Comparison of ENCODE assay signal across 8 cellular contexts in the genomic region with DNA sequence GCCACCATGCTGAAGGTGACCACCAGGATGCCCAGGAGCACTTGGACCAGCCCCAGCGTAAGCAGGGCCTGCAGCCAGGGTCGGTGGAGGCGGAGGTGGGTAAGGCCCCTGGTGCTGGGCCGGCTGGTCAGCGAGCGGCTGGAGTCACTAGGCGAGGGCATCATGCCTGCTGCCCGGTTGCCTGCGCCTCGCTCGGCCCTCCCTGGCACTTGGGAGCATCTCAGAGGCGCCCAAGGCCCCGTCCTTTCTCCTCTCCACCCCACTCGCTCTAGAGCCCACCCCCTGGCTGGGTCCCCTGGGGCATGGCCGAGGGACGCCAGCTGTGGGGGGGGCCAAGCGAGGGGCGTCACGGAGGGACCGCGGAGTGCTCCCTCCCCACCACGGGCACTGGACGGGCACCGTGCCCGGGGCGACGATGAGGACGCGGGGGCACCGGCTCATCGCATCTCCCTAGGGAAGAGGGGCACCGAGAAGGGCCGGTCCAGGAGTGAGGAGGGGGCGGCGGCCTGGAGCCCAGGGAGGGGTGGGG. TPM values are rescaled to one million over a fixed set of nuclear protein-coding genes. Genes with fewer than 3 reads are reported as not detected.
DNase-seq lines count a peak whose midpoint lies in the region; ATAC-seq and TF ChIP-seq lines count a peak whose summit lies in the region.

No MANE protein-coding gene starts in this region.

- H3K27me3 ChIP-seq in DOHH2 (ENCODE audit: control insufficient read depth, low read length) (no peaks in the 10 kb centered on the region), dorsolateral prefrontal cortex (no peaks in the 10 kb centered on the region), mucosa of stomach (ENCODE audit: control insufficient read depth, insufficient read depth, low read length) (no peaks in the 10 kb centered on the region)

- TF ChIP-seq CTCF in DOHH2 (IDR thresholded peaks at IDR 0.05; ENCODE audit: low read depth, low read length, poor library complexity, severe bottlenecking) (no peak), NB4 (IDR thresholded peaks at IDR 0.05; ENCODE audit: low read depth, low read length) (no peak), dorsolateral prefrontal cortex (IDR thresholded peaks at IDR 0.05 in 54 of 56, conservative IDR thresholded peaks at IDR 0.05 in 2 of 56; ENCODE audit: low read depth in 1 of 56, partially characterized antibody in 56 of 56) (peak in 1 of 56 donors; percentile 2)

- H3K4me2 ChIP-seq in DOHH2 (ENCODE audit: low read length) = peak overlapping the region; percentile 98

- no peak for DNase-seq in NB4 (ENCODE audit: low read depth)
- DNase-seq in dorsolateral prefrontal cortex = peak in 1 of 10 donors; percentile 41
- no peak for DNase-seq in SHP77 treated with DMSO at 0.1 percent for 48 hours (lab: John Stamatoyannopoulos, UW)
- DNase-seq in OCI-M1 (lab: John Stamatoyannopoulos, UW) = no peak
- DNase-seq in putamen (ENCODE audit: low spot score) = no peak

- H3K9ac ChIP-seq in mucosa of stomach (ENCODE audit: low read length) = peak overlapping the region; percentile 88

- no peaks in the 10 kb centered on the region for H3K9me3 ChIP-seq in DOHH2 (ENCODE audit: control insufficient read depth, insufficient read depth, low read length)
- no peaks in the 10 kb centered on the region for H3K9me3 ChIP-seq in mucosa of stomach (ENCODE audit: control insufficient read depth, low read length)

- H3K4me3 ChIP-seq in DOHH2 (ENCODE audit: low read length) (peak overlapping the region; percentile 95), NB4 (ENCODE audit: low read depth, low read length) (peak overlapping the region; percentile 53), dorsolateral prefrontal cortex (peak overlapping the region; percentile 56 to 96 (median 89)), mucosa of stomach (ENCODE audit: low read length) (peak overlapping the region; percentile 75)

- peaks cover 33% of the 10 kb centered on the region for H3K36me3 ChIP-seq in DOHH2 (ENCODE audit: control insufficient read depth, low read length)
- H3K36me3 ChIP-seq in mucosa of stomach (ENCODE audit: control insufficient read depth, insufficient read depth, low read length) = peaks cover 5% of the 10 kb centered on the region

- no peaks in the 10 kb centered on the region for H3K9me2 ChIP-seq in DOHH2 (replicated peaks; ENCODE audit: control insufficient read depth, low read length)

- H3F3A ChIP-seq in DOHH2 (ENCODE audit: control insufficient read depth, insufficient read depth) = peaks cover 11% of the 10 kb centered on the region

- H3K79me2 ChIP-seq in DOHH2 (ENCODE audit: control insufficient read depth, low read length) = peaks cover 13% of the 10 kb centered on the region

- H4K20me1 ChIP-seq in DOHH2 (ENCODE audit: control insufficient read depth, insufficient read depth, low read depth, low read length) = no peaks in the 10 kb centered on the region

- intact Hi-C loops in dorsolateral prefrontal cortex (cut with DNase I) = loop anchor here in 1 of 2 donors (5.0 kb wide), 1 partner anchor 68 kb away; a partner anchor contains a TSS

- TF ChIP-seq POLR2A in NB4 (IDR thresholded peaks at IDR 0.05; ENCODE audit: extremely low read depth, insufficient read length) = no peak

- ATAC-seq in GM18873 (IDR thresholded peaks at IDR 0.05; ENCODE audit: low FRiP score, unreplicated experiment) = no peak

- H3K27ac ChIP-seq in DOHH2 (ENCODE audit: low read depth, low read length) (peak overlapping the region; percentile 32; the same call in 1 of the 2 replicates), dorsolateral prefrontal cortex (peak overlapping the region; percentile 58 to 99 (median 97))

- peaks cover 38% of the 10 kb centered on the region for H3K4me1 ChIP-seq in DOHH2 (ENCODE audit: control insufficient read depth, low read length)
- peaks cover 29% of the 10 kb centered on the region for H3K4me1 ChIP-seq in mucosa of stomach (ENCODE audit: control insufficient read depth, insufficient read depth, low read length)

RNA-seq across cellular contexts. Expression of a gene that starts 0.5 kb away (rescaled TPM):
- 10 to 100 TPM; 28.2 to 75.1 (median 42.6) TPM for total RNA-seq in dorsolateral prefrontal cortex

RNA-seq across cellular contexts. Expression of a gene that starts 7.4 kb away (rescaled TPM):
- 10 to 100 TPM; 40.4 to 73.3 (median 49.7) TPM for total RNA-seq in dorsolateral prefrontal cortex

RNA-seq across cellular contexts. Expression of a gene that starts 18.5 kb away (rescaled TPM):
- 10 to 100 TPM; 24.7 to 58.5 (median 39.4) TPM for total RNA-seq in dorsolateral prefrontal cortex

RNA-seq across cellular contexts. Expression of a gene that starts 22.5 kb away (rescaled TPM):
- 10 to 100 TPM in 94 of 120 experiments, 1 to 10 TPM in 26; 6.0 to 24.1 (median 11.7) TPM for total RNA-seq in dorsolateral prefrontal cortex

RNA-seq across cellular contexts. Expression of a gene that starts 46.3 kb away (rescaled TPM):
- 10 to 100 TPM; 13.5 to 26.7 (median 20.0) TPM for total RNA-seq in dorsolateral prefrontal cortex
